Comparison of ENCODE assay signal across 9 cellular contexts in the genomic region with DNA sequence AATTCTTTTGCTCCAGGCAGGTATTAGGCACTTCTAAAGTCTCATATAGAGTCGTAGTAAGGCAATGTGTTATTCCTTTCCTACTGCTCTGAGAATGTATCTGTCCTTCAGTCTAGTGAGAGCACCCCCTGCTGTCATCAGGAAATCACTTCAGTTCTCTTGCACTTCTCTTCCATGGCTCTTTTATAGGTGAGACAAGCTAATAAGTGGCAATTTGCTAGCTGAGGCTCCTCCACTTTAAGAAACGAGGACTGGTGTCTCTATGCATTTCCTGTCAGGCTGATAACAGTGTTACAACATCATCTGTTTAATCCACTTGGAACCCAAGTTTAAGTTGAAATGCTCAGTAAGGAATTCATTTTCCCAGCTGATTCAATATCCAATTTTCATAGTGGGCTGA.
DNase-seq lines count a peak whose midpoint lies in the region; ATAC-seq, FAIRE-seq and TF ChIP-seq lines count a peak whose summit lies in the region.
"Had no signal": no experiment of that assay in that cellular context is flagged by ENCODE, and none has a peak within 500 bp of the region (broad histone marks: within the 10 kb centered on the region; RNA-seq: fewer than 3 reads in every experiment).

No MANE protein-coding gene starts in this region.

- no peaks in the 10 kb centered on the region for H3K23me2 ChIP-seq in H1 (ENCODE audit: low read depth, low read length)

- H3K4ac ChIP-seq in H1 (replicated peaks; ENCODE audit: insufficient read length, low read depth, low read length) (no peak overlapping the region), neuronal stem cell (ENCODE audit: low read length) (no peak overlapping the region)

- peaks cover 0 to 6% (median 1%) of the 10 kb centered on the region in 4 experiments; a peak in 2 of 7 replicates for H3K4me1 ChIP-seq in H1 (replicated peaks in 1 of 4; ENCODE audit: control insufficient read depth in 3 of 4, insufficient read depth in 4 of 4, low read length in 3 of 4)
- peaks cover 0 to 7% of the 10 kb centered on the region in 2 donors for H3K4me1 ChIP-seq in neuronal stem cell (ENCODE audit: control insufficient read depth in 2 of 2, insufficient read depth in 1 of 2, low read depth in 1 of 2, low read length in 2 of 2)

- no peak overlapping the region for H2BK20ac ChIP-seq in H1 (ENCODE audit: low read length)

- WGBS in H1 (ENCODE audit: extremely low coverage in 1 of 2, insufficient coverage in 1 of 2, insufficient read length in 1 of 2, insufficient replicate concordance in 2 of 2, low coverage in 1 of 2, low lambda C conversion rate in 2 of 2, missing lambda C conversion rate in 1 of 2), 2 experiments = 68% methylated on average over 2 of the region's 2 CpGs; no CpG with 5 or more reads in 1 of the 2 experiments
- no CpG with 5 or more reads among the region's 2 CpGs for WGBS in neuronal stem cell (ENCODE audit: extremely low coverage in 2 of 2, insufficient read length in 2 of 2, insufficient replicate concordance in 1 of 2), 2 donors

- no peaks in the 10 kb centered on the region for H3K9me3 Mint-ChIP-seq in activated naive CD8-positive, alpha-beta T cell treated with anti-CD3 and anti-CD28 coated beads, Interleukin-2, amount 50 U/mL, for 24 hours

- H3K27ac ChIP-seq in H1 (ENCODE audit: low read depth, low read length) (no peak overlapping the region), neuronal stem cell (replicated peaks; ENCODE audit: low read length) (no peak overlapping the region)
- H3K27ac ChIP-seq: thoracic aorta had no signal

- H4K20me1 ChIP-seq in H1 (replicated peaks in 1 of 2; ENCODE audit: control insufficient read depth in 1 of 2, insufficient read depth in 2 of 2, low read length in 2 of 2) = no peaks in the 10 kb centered on the region

- H2AFZ ChIP-seq in H1 (ENCODE audit: low read length) (no peak overlapping the region), neuronal stem cell (ENCODE audit: low read length) (no peak overlapping the region)

- H3K36me3 ChIP-seq in H1 (ENCODE audit: control insufficient read depth in 2 of 4, insufficient read depth in 4 of 4, low read length in 3 of 4) (no peaks in the 10 kb centered on the region), neuronal stem cell (replicated peaks in 1 of 2; ENCODE audit: control insufficient read depth in 2 of 2, insufficient read depth in 2 of 2, low read length in 2 of 2) (no peaks in the 10 kb centered on the region)
- H3K36me3 ChIP-seq: thoracic aorta had no signal

- H3K4me3 ChIP-seq in H1 (ENCODE audit: extremely low read depth in 1 of 4, insufficient read depth in 2 of 4, low read depth in 3 of 4, low read length in 4 of 4) (no peak overlapping the region), neuronal stem cell (ENCODE audit: low read length in 2 of 2) (no peak overlapping the region)
- H3K4me3 ChIP-seq: thoracic aorta had no signal

- H3K27me3 ChIP-seq in H1 (replicated peaks in 1 of 4; ENCODE audit: control insufficient read depth in 3 of 4, extremely low read depth in 1 of 4, insufficient read depth in 3 of 4, low read length in 3 of 4) (peaks cover 0 to 1% (median 0%) of the 10 kb centered on the region in 4 experiments; a peak in 1 of 7 replicates), neuronal stem cell (ENCODE audit: control insufficient read depth in 3 of 3, insufficient read depth in 3 of 3, low read depth in 1 of 3, low read length in 3 of 3) (no peaks in the 10 kb centered on the region)

- no peaks in the 10 kb centered on the region for H3K36me3 Mint-ChIP-seq in activated naive CD8-positive, alpha-beta T cell treated with anti-CD3 and anti-CD28 coated beads, Interleukin-2, amount 50 U/mL, for 24 hours (ENCODE audit: low read depth)

- peak; percentile 81 for FAIRE-seq in H1 (lab: Jason Lieb, UNC)

- H3K79me2 ChIP-seq in H1 (ENCODE audit: control insufficient read depth in 1 of 2, insufficient read depth in 2 of 2, low read length in 2 of 2) = no peaks in the 10 kb centered on the region

- H2BK5ac ChIP-seq in H1 (ENCODE audit: low read depth, low read length) (no peak overlapping the region), neuronal stem cell (ENCODE audit: low read length) (no peak overlapping the region)

- no peak overlapping the region for H4K5ac ChIP-seq in H1 (ENCODE audit: insufficient read length, low read depth, low read length)

- H3K4me2 ChIP-seq in H1 (ENCODE audit: insufficient read depth in 1 of 2, low read depth in 2 of 2, low read length in 2 of 2) (no peak overlapping the region), neuronal stem cell (ENCODE audit: insufficient read depth, low read length, poor library complexity, severe bottlenecking) (no peak overlapping the region)

- peak; percentile 70 for ATAC-seq in GM18498 (IDR thresholded peaks at IDR 0.05; ENCODE audit: unreplicated experiment)
- ATAC-seq in HG02970 (IDR thresholded peaks at IDR 0.05; ENCODE audit: low FRiP score, unreplicated experiment) = peak; percentile 73
- no peak for ATAC-seq in activated naive CD8-positive, alpha-beta T cell treated with anti-CD3 and anti-CD28 coated beads, Interleukin-2, amount 50 U/mL, for 24 hours
- no peak for ATAC-seq in HG03095 (IDR thresholded peaks at IDR 0.05; ENCODE audit: unreplicated experiment)

- H3K4me1 Mint-ChIP-seq in activated naive CD8-positive, alpha-beta T cell treated with anti-CD3 and anti-CD28 coated beads, Interleukin-2, amount 50 U/mL, for 24 hours = no peaks in the 10 kb centered on the region

- H2BK15ac ChIP-seq in H1 (ENCODE audit: low read length) (no peak overlapping the region), neuronal stem cell (ENCODE audit: low read length) (no peak overlapping the region)

- H3K9ac ChIP-seq in H1 (replicated peaks in 1 of 4; ENCODE audit: extremely low read depth in 1 of 4, low read depth in 3 of 4, low read length in 3 of 4) (no peak overlapping the region), neuronal stem cell (ENCODE audit: low read depth, low read length, poor library complexity) (no peak overlapping the region)

- no peak overlapping the region for H2AK5ac ChIP-seq in H1 (ENCODE audit: low read depth, low read length)
- no peak overlapping the region for H2AK5ac ChIP-seq in neuronal stem cell (ENCODE audit: low read depth, low read length)

- no peaks in the 10 kb centered on the region; the same call in 1 of the 2 replicates for H3K79me1 ChIP-seq in H1 (ENCODE audit: low read depth, low read length)
- no peaks in the 10 kb centered on the region for H3K79me1 ChIP-seq in neuronal stem cell (ENCODE audit: low read depth, low read length)

- H2BK12ac ChIP-seq in H1 (ENCODE audit: low read depth, low read length) (no peak overlapping the region), neuronal stem cell (ENCODE audit: low read length) (no peak overlapping the region)

- TF ChIP-seq CTCF in H1 (IDR thresholded peaks at IDR 0.05; ENCODE audit: control extremely low read depth in 1 of 3, insufficient read depth in 1 of 3, low read depth in 1 of 3, low read length in 3 of 3) = peak in 2 of 3 experiments; percentile 25 to 55; a peak in 2 of 4 replicates

- H4K8ac ChIP-seq in H1 (ENCODE audit: extremely low read depth, insufficient read depth, low read length) = no peak overlapping the region
- H4K8ac ChIP-seq in neuronal stem cell (ENCODE audit: low read depth, low read length) = no peak overlapping the region

- H3K4me3 Mint-ChIP-seq in activated naive CD8-positive, alpha-beta T cell treated with anti-CD3 and anti-CD28 coated beads, Interleukin-2, amount 50 U/mL, for 24 hours = no peak overlapping the region

- DNase-seq in ACHN (peak; percentile 76), NCI-H69 (lab: John Stamatoyannopoulos, UW) (peak; percentile 95), H1 (ENCODE audit: low read depth in 1 of 2, low spot score in 2 of 2) (no peak), neuronal stem cell (ENCODE audit: low spot score) (peak; percentile 30)
- DNase-seq in activated naive CD8-positive, alpha-beta T cell treated with anti-CD3 and anti-CD28 coated beads, Interleukin-2, amount 50 U/mL, for 24 hours = no peak

- CTCF ChIA-PET in H1 (lab: Charles Lee; ENCODE audit: partially characterized antibody) = interaction anchor here (0.6 to 2.3 kb wide), 27 partner anchors 11 to 1598 kb away, joined by 3 to 18 read pairs (median 4); partner anchors contain the start of gene FOXP2

- H4K91ac ChIP-seq in H1 (replicated peaks; ENCODE audit: insufficient read length, low read length) (no peak overlapping the region), neuronal stem cell (ENCODE audit: low read depth, low read length, poor library complexity) (no peak overlapping the region)

- no peak overlapping the region for H3K14ac ChIP-seq in H1 (ENCODE audit: insufficient read length)
- H3K14ac ChIP-seq in neuronal stem cell (ENCODE audit: low read length) = no peak overlapping the region

- H3K23ac ChIP-seq in H1 (ENCODE audit: insufficient read length) = no peak overlapping the region
- H3K23ac ChIP-seq in neuronal stem cell (ENCODE audit: low read depth, low read length, poor library complexity) = no peak overlapping the region

- H2BK120ac ChIP-seq in H1 (replicated peaks; ENCODE audit: low read depth, low read length) = no peak overlapping the region
- H2BK120ac ChIP-seq in neuronal stem cell (ENCODE audit: low read depth, low read length) = no peak overlapping the region

- TF ChIP-seq POLR2A in H1 (IDR thresholded peaks at IDR 0.05; ENCODE audit: control extremely low read depth in 1 of 2, low read depth in 2 of 2, low read length in 2 of 2) = no peak

- no peak overlapping the region for H3K27ac Mint-ChIP-seq in activated naive CD8-positive, alpha-beta T cell treated with anti-CD3 and anti-CD28 coated beads, Interleukin-2, amount 50 U/mL, for 24 hours

- POLR2A ChIA-PET in H1 (lab: Charles Lee; ENCODE audit: partially characterized antibody) = no interaction called here

- no peaks in the 10 kb centered on the region for H3K27me3 Mint-ChIP-seq in activated naive CD8-positive, alpha-beta T cell treated with anti-CD3 and anti-CD28 coated beads, Interleukin-2, amount 50 U/mL, for 24 hours

- TF ChIP-seq RAD21 in H1 (IDR thresholded peaks at IDR 0.05 in 1 of 2, conservative IDR thresholded peaks at IDR 0.05 in 1 of 2; ENCODE audit: low read depth in 2 of 2, low read length in 2 of 2) = peak; percentile 55 to 56

- H3K56ac ChIP-seq in H1 (replicated peaks; ENCODE audit: insufficient read length, low read depth, low read length) = no peak overlapping the region

- in situ Hi-C loops in ACHN (cut with HindIII; ENCODE audit: low pct_ligation_motif_present, low pct_unique_long_range_greater_than_20kb, low sequenced_read_pairs) = no loop called here

- no peak overlapping the region for H3K18ac ChIP-seq in H1 (ENCODE audit: extremely low read depth, low read length)
- no peak overlapping the region for H3K18ac ChIP-seq in neuronal stem cell (ENCODE audit: low read length)

- H3K9me3 ChIP-seq in H1 (ENCODE audit: insufficient read depth in 2 of 2, low read depth in 1 of 2, low read length in 1 of 2) = no peaks in the 10 kb centered on the region
- H3K9me3 ChIP-seq in neuronal stem cell (replicated peaks in 1 of 2; ENCODE audit: control insufficient read depth in 2 of 2, insufficient read depth in 1 of 2, low read depth in 1 of 2, low read length in 2 of 2) = no peaks in the 10 kb centered on the region
- H3K9me3 ChIP-seq: thoracic aorta had no signal

- TF ChIP-seq EP300 in H1 (IDR thresholded peaks at IDR 0.05; ENCODE audit: borderline replicate concordance in 1 of 2, low read depth in 2 of 2, low read length in 2 of 2) = no peak

TF ChIP-seq in H1, 55 proteins besides CTCF, POLR2A, EP300 and RAD21 (continues in another document):
- TF ChIP-seq SAP30 (IDR thresholded peaks at IDR 0.05; ENCODE audit: insufficient read depth, insufficient replicate concordance, low read length) = no peak

Comparison
In these comparisons a context has a peak if more than half of its experiments do, and no peak if none do; other contexts are left out.
1. DNase-seq: peak in ACHN (single experiment), NCI-H69 (single experiment) and neuronal stem cell (single experiment); none in H1 (0 of 2) and activated naive CD8-positive, alpha-beta T cell treated with anti-CD3 and anti-CD28 coated beads, Interleukin-2, amount 50 U/mL, for 24 hours (single experiment).
2. ATAC-seq: peak in GM18498 (single experiment) and HG02970 (single experiment); none in activated naive CD8-positive, alpha-beta T cell treated with anti-CD3 and anti-CD28 coated beads, Interleukin-2, amount 50 U/mL, for 24 hours (single experiment) and HG03095 (single experiment).